15 cellular contexts compared by ENCODE assay signal in genomic region chr14:52023518-52023917, GRCh38. TPM values are rescaled to one million over a fixed set of nuclear protein-coding genes. Genes with fewer than 3 reads are reported as not detected.
DNase-seq lines count a peak whose midpoint lies in the region; ATAC-seq lines count a peak whose summit lies in the region.
"Had no signal": no experiment of that assay in that cellular context is flagged by ENCODE, and none has a peak within 500 bp of the region (broad histone marks: within the 10 kb centered on the region; RNA-seq: fewer than 3 reads in every experiment).

No MANE protein-coding gene starts in this region.

- H3K4me1 ChIP-seq in ACC112 (ENCODE audit: control insufficient read depth, insufficient read depth, low read length, unreplicated experiment), result peaks cover 63% of the 10 kb centered on the region
- H3K4me1 ChIP-seq: upper lobe of right lung had no signal

- H3K27me3 ChIP-seq in ACC112 (ENCODE audit: insufficient read depth, low read length), result no peaks in the 10 kb centered on the region
- H3K27me3 ChIP-seq: upper lobe of right lung had no signal

- peaks cover 75% of the 10 kb centered on the region for H3K36me3 ChIP-seq in ACC112 (ENCODE audit: insufficient read depth, low read length)
- H3K36me3 ChIP-seq: upper lobe of right lung had no signal

- DNase-seq in HCEC 1CT, result peak; percentile 78
- peak; percentile 35 for DNase-seq in cerebellum (ENCODE audit: low spot score)
- peak; percentile 68 for DNase-seq in hepatic stellate cell (ENCODE audit: low spot score)
- DNase-seq in islet precursor cell, result no peak
- no peak for DNase-seq in NCI-H187 treated with DMSO at 0.1 percent for 48 hours (lab: John Stamatoyannopoulos, UW)
- DNase-seq in NCI-H187 (lab: John Stamatoyannopoulos, UW), result no peak
- DNase-seq: ACHN, Karpas-422, nucleus accumbens, upper lobe of right lung had no signal

- ATAC-seq in GM18519 (IDR thresholded peaks at IDR 0.05; ENCODE audit: low FRiP score, unreplicated experiment), result no peak
- ATAC-seq: activated CD4-positive, CD25-positive, alpha-beta regulatory T cell treated with anti-CD3 and anti-CD28 coated beads, Interleukin-2, amount 50 U/mL, for 24 hours; activated T-helper 17 cell treated with anti-CD3 and anti-CD28 coated beads, Interleukin-2, amount 50 U/mL, for 72 hours; upper lobe of right lung had no signal

- H3K4me3 ChIP-seq in ACC112 (ENCODE audit: low read depth, low read length), result no peak overlapping the region; the same call in 1 of the 2 replicates
- H3K4me3 ChIP-seq: coronary artery, upper lobe of right lung had no signal

- no peak overlapping the region for H2AFZ ChIP-seq in ACC112 (ENCODE audit: low read length, unreplicated experiment)

- peak overlapping the region; percentile 93 for H3K27ac ChIP-seq in ACC112 (ENCODE audit: low read depth, low read length)
- H3K27ac ChIP-seq: upper lobe of right lung had no signal

- H3K79me2 ChIP-seq in ACC112 (ENCODE audit: control insufficient read depth, insufficient read depth, low read length, unreplicated experiment), result peaks cover 7% of the 10 kb centered on the region

RNA-seq across cellular contexts. Expression of gene RTRAF, which starts 34.2 kb away (rescaled TPM):
- 56.3 TPM for total RNA-seq in cerebellum

RNA-seq across cellular contexts. Expression of gene NID2, which starts 45.3 kb away (rescaled TPM):
- total RNA-seq in cerebellum, result 35.4 TPM

Comparison
In these comparisons a context has a peak if more than half of its experiments do, and no peak if none do; other contexts are left out.
1. DNase-seq: peak in HCEC 1CT (single experiment), cerebellum (single experiment) and hepatic stellate cell (single experiment); none in islet precursor cell (single experiment), NCI-H187 treated with DMSO at 0.1 percent for 48 hours (single experiment) and NCI-H187 (0 of 2).